ENCODE assay signal across 1 cellular context in the genomic region with DNA sequence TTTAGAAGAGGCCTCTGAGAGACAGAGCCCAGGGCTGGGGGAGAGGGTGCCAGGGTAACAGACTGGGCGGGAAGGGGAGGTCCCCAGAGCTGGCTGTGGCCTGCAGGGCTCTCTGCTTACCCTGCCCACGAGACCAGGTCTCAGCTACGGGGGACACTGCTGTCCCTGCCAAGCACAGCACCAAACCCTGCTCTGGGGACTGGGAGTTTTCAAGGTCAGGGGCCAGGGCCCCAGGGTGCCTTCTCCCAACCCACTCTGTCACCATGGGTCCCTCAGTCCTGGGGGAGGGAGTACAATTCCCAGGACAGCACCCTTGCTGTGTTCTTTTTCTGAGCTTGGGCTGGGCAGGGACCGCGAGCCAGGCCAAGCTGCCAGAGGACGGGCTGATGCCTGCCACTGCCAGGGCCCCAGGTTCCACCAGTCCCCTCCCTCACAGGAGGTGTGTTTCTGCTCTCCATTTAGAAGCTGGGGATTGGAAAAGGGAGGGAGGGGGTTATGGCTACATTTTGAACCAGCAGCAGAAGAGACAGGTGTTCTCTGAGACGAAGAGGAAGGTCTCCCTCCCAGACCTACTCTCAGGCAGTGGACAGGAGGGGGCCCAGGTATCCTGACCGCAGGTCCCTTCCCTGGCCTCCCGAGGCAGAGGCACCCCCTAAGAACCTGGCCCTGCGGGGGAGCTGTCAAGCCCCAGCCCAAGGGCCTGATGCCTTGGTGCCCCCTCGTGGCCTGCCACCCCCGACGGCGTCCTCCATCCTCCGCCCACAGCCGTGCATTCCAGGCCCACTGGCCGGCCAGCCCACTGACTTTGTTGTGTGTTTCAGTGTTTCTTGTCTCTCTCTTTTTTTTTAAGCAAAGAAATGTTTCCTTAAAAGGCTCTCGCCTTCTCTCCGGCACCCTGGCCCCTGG.
TF ChIP-seq lines count a peak whose summit lies in the region.

No MANE protein-coding gene starts in this region.

TF ChIP-seq in GM23338, 12 proteins besides CTCF, POLR2A, EP300 and RAD21 (continued from another document):
- TF ChIP-seq, protein P1, sequence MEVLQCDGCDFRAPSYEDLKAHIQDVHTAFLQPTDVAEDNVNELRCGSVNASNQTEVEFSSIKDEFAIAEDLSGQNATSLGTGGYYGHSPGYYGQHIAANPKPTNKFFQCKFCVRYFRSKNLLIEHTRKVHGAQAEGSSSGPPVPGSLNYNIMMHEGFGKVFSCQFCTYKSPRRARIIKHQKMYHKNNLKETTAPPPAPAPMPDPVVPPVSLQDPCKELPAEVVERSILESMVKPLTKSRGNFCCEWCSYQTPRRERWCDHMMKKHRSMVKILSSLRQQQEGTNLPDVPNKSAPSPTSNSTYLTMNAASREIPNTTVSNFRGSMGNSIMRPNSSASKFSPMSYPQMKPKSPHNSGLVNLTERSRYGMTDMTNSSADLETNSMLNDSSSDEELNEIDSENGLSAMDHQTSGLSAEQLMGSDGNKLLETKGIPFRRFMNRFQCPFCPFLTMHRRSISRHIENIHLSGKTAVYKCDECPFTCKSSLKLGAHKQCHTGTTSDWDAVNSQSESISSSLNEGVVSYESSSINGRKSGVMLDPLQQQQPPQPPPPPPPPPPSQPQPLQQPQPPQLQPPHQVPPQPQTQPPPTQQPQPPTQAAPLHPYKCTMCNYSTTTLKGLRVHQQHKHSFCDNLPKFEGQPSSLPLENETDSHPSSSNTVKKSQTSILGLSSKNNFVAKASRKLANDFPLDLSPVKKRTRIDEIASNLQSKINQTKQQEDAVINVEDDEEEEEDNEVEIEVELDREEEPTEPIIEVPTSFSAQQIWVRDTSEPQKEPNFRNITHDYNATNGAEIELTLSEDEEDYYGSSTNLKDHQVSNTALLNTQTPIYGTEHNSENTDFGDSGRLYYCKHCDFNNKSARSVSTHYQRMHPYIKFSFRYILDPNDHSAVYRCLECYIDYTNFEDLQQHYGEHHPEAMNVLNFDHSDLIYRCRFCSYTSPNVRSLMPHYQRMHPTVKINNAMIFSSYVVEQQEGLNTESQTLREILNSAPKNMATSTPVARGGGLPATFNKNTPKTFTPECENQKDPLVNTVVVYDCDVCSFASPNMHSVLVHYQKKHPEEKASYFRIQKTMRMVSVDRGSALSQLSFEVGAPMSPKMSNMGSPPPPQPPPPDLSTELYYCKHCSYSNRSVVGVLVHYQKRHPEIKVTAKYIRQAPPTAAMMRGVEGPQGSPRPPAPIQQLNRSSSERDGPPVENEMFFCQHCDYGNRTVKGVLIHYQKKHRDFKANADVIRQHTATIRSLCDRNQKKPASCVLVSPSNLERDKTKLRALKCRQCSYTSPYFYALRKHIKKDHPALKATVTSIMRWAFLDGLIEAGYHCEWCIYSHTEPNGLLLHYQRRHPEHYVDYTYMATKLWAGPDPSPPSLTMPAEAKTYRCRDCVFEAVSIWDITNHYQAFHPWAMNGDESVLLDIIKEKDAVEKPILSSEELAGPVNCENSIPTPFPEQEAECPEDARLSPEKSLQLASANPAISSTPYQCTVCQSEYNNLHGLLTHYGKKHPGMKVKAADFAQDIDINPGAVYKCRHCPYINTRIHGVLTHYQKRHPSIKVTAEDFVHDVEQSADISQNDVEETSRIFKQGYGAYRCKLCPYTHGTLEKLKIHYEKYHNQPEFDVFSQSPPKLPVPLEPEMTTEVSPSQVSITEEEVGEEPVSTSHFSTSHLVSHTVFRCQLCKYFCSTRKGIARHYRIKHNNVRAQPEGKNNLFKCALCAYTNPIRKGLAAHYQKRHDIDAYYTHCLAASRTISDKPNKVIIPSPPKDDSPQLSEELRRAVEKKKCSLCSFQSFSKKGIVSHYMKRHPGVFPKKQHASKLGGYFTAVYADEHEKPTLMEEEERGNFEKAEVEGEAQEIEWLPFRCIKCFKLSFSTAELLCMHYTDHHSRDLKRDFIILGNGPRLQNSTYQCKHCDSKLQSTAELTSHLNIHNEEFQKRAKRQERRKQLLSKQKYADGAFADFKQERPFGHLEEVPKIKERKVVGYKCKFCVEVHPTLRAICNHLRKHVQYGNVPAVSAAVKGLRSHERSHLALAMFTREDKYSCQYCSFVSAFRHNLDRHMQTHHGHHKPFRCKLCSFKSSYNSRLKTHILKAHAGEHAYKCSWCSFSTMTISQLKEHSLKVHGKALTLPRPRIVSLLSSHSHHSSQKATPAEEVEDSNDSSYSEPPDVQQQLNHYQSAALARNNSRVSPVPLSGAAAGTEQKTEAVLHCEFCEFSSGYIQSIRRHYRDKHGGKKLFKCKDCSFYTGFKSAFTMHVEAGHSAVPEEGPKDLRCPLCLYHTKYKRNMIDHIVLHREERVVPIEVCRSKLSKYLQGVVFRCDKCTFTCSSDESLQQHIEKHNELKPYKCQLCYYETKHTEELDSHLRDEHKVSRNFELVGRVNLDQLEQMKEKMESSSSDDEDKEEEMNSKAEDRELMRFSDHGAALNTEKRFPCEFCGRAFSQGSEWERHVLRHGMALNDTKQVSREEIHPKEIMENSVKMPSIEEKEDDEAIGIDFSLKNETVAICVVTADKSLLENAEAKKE (CRISPR knock-in tag; IDR thresholded peaks at IDR 0.05) = no peak
- TF ChIP-seq NANOG (IDR thresholded peaks at IDR 0.05; ENCODE audit: borderline replicate concordance) = no peak
